23 cellular contexts compared by ENCODE assay signal in genomic region chr20:63768591-63769515, GRCh38.
"Had no signal": no experiment of that assay in that cellular context is flagged by ENCODE, and none has a peak within 500 bp of the region (broad histone marks: within the 10 kb centered on the region; RNA-seq: fewer than 3 reads in every experiment).

No MANE protein-coding gene starts in this region.

- H3K27ac Mint-ChIP-seq: activated B cell treated with CpG ODN at 0.5 μM for 24 hours; activated CD8-positive, alpha-beta T cell treated with anti-CD3 and anti-CD28 coated beads for 36 hours; activated T-cell treated with anti-CD3 and anti-CD28 coated beads, Interleukin-2, amount 50 U/mL, for 72 hours; activated T-helper 2 cell treated with anti-CD3 and anti-CD28 coated beads, Interferon-gamma antibody, Interleukin-2, Interleukin-4, amounts not matched to agents 10 μg/mL and 5 μg/mL and 100 μg/mL, durations not matched to agents 14 hours and 24 hours and 36 hours; T-helper 17 cell had no signal

- H3K27ac ChIP-seq: breast epithelium had no signal

- H3K4me3 Mint-ChIP-seq: activated B cell treated with CpG ODN at 0.5 μM for 24 hours; activated CD8-positive, alpha-beta T cell treated with anti-CD3 and anti-CD28 coated beads for 36 hours; activated T-cell treated with anti-CD3 and anti-CD28 coated beads, Interleukin-2, amount 50 U/mL, for 72 hours; T-helper 17 cell had no signal

- H3K27me3 ChIP-seq: breast epithelium, MG63 had no signal

- H3K4me1 ChIP-seq: breast epithelium had no signal

- DNase-seq: activated B cell treated with CpG ODN at 0.5 μM for 24 hours; activated CD4-positive, alpha-beta T cell treated with anti-CD3 and anti-CD28 coated beads for 1 hour; activated CD4-positive, alpha-beta T cell treated with anti-CD3 and anti-CD28 coated beads, Interleukin-2, amount 50 U/mL, for 1 hour; activated CD8-positive, alpha-beta memory T cell treated with anti-CD3 and anti-CD28 coated beads, Interleukin-2, amount 50 U/mL, for 4 hours; activated CD8-positive, alpha-beta T cell treated with anti-CD3 and anti-CD28 coated beads for 36 hours; activated gamma-delta T cell treated with Interleukin-2 at 50 U/mL for 16 hours; activated naive CD4-positive, alpha-beta T cell treated with anti-CD3 and anti-CD28 coated beads, Interleukin-2, amount 50 U/mL, for 16 hours; activated T-cell treated with anti-CD3 and anti-CD28 coated beads, Interleukin-2, amount 50 U/mL, for 72 hours; aorta; MG63; MV-4-11; NCI-H1105; NCI-H1436 treated with DMSO at 0.1 percent for 48 hours; NCI-H187; NCI-H2081; NCI-H446; NCI-H748 treated with DMSO at 0.1 percent for 48 hours; PC-3; SIG-M5; T-helper 17 cell; T-helper 9 cell had no signal

- H3K4me1 Mint-ChIP-seq: activated B cell treated with CpG ODN at 0.5 μM for 24 hours, T-helper 17 cell had no signal

- H3K9me3 Mint-ChIP-seq: activated B cell treated with CpG ODN at 0.5 μM for 24 hours; activated CD8-positive, alpha-beta T cell treated with anti-CD3 and anti-CD28 coated beads for 36 hours; activated T-cell treated with anti-CD3 and anti-CD28 coated beads, Interleukin-2, amount 50 U/mL, for 72 hours; activated T-helper 2 cell treated with anti-CD3 and anti-CD28 coated beads, Interferon-gamma antibody, Interleukin-2, Interleukin-4, amounts not matched to agents 10 μg/mL and 5 μg/mL and 100 μg/mL, durations not matched to agents 14 hours and 24 hours and 36 hours had no signal

- H3K27me3 Mint-ChIP-seq: activated B cell treated with CpG ODN at 0.5 μM for 24 hours; activated CD8-positive, alpha-beta T cell treated with anti-CD3 and anti-CD28 coated beads for 36 hours; T-helper 17 cell had no signal

- H3K4me3 ChIP-seq: breast epithelium, MG63 had no signal

- H3K36me3 ChIP-seq: breast epithelium had no signal

- ATAC-seq: activated CD8-positive, alpha-beta T cell treated with anti-CD3 and anti-CD28 coated beads for 36 hours; activated T-cell treated with anti-CD3 and anti-CD28 coated beads, Interleukin-2, amount 50 U/mL, for 72 hours; PC-3; T-helper 17 cell had no signal

- H3K9me3 ChIP-seq: breast epithelium, MG63 had no signal
